ENCODE assay signal across 19 cellular contexts in genomic region chr14:102050026-102050405, GRCh38.
"Had no signal": no experiment of that assay in that cellular context is flagged by ENCODE, and none has a peak within 500 bp of the region (broad histone marks: within the 10 kb centered on the region; RNA-seq: fewer than 3 reads in every experiment).

No MANE protein-coding gene starts in this region.

- H3K4me1 Mint-ChIP-seq: activated naive CD8-positive, alpha-beta T cell treated with anti-CD3 and anti-CD28 coated beads, Interleukin-2, amount 50 U/mL, for 24 hours; naive B cell; T-helper 17 cell had no signal

- H3K4me2 ChIP-seq: neural progenitor cell had no signal

- H3K4me3 Mint-ChIP-seq: activated naive CD8-positive, alpha-beta T cell treated with anti-CD3 and anti-CD28 coated beads, Interleukin-2, amount 50 U/mL, for 24 hours; neural progenitor cell; stimulated activated effector memory CD8-positive, alpha-beta T cell treated with anti-CD3 and anti-CD28 coated beads, Interleukin-12 subunit alpha, Interleukin-12 subunit beta, amount 100 ng/mL, for 72 hours; T-helper 17 cell; type B pancreatic cell had no signal

- DNase-seq: activated CD4-positive, alpha-beta T cell treated with anti-CD3 and anti-CD28 coated beads for 4 hours; activated CD4-positive, alpha-beta T cell treated with anti-CD3 and anti-CD28 coated beads, Interleukin-2, amount 50 U/mL, for 48 hours; activated CD4-positive, CD25-positive, alpha-beta regulatory T cell; activated effector memory CD4-positive, alpha-beta T cell treated with anti-CD3 and anti-CD28 coated beads, Interleukin-2, amount 50 U/mL, for 16 hours; activated naive CD4-positive, alpha-beta T cell treated with anti-CD3 and anti-CD28 coated beads, Interleukin-2, amount 50 U/mL, for 16 hours; activated naive CD8-positive, alpha-beta T cell treated with anti-CD3 and anti-CD28 coated beads, Interleukin-2, amount 50 U/mL, for 24 hours; body of pancreas; lower lobe of right lung; naive B cell; stimulated activated CD4-positive, alpha-beta T cell treated with anti-CD3 and anti-CD28 coated beads, Interleukin-2, amount 100 ng/mL, for 24 hours; T-helper 17 cell had no signal

- H3K27me3 ChIP-seq: body of pancreas, cardiac muscle cell, neural progenitor cell, vagina had no signal

- H3K27ac Mint-ChIP-seq: activated naive CD8-positive, alpha-beta T cell treated with anti-CD3 and anti-CD28 coated beads, Interleukin-2, amount 50 U/mL, for 24 hours; neural progenitor cell; progenitor cell of endocrine pancreas; stimulated activated effector memory CD8-positive, alpha-beta T cell treated with anti-CD3 and anti-CD28 coated beads, Interleukin-12 subunit alpha, Interleukin-12 subunit beta, amount 100 ng/mL, for 72 hours; T-helper 17 cell; type B pancreatic cell had no signal

- H3K4me1 ChIP-seq: lower lobe of right lung, neural progenitor cell, vagina had no signal

- H3K9me3 Mint-ChIP-seq: activated naive CD8-positive, alpha-beta T cell treated with anti-CD3 and anti-CD28 coated beads, Interleukin-2, amount 50 U/mL, for 24 hours; naive B cell; neural progenitor cell; stimulated activated effector memory CD8-positive, alpha-beta T cell treated with anti-CD3 and anti-CD28 coated beads, Interleukin-12 subunit alpha, Interleukin-12 subunit beta, amount 100 ng/mL, for 72 hours; type B pancreatic cell had no signal

- H3K9ac ChIP-seq: neural progenitor cell had no signal

- H2AFZ ChIP-seq: neural progenitor cell had no signal

- H3K4me3 ChIP-seq: body of pancreas, cardiac muscle cell, lower lobe of right lung, mucosa of descending colon, neural progenitor cell, vagina had no signal

- H3K27ac ChIP-seq: body of pancreas, cardiac muscle cell, epithelial cell of prostate, lower lobe of right lung, neural progenitor cell, vagina had no signal

- H3K27me3 Mint-ChIP-seq: activated naive CD8-positive, alpha-beta T cell treated with anti-CD3 and anti-CD28 coated beads, Interleukin-2, amount 50 U/mL, for 24 hours; naive B cell; progenitor cell of endocrine pancreas; T-helper 17 cell; type B pancreatic cell had no signal

- H3K9me3 ChIP-seq: body of pancreas, lower lobe of right lung, mucosa of descending colon, vagina had no signal
